19 cellular contexts compared by ENCODE assay signal in genomic region chr22:47124451-47124881, GRCh38.
"Had no signal": no experiment of that assay in that cellular context is flagged by ENCODE, and none has a peak within 500 bp of the region (broad histone marks: within the 10 kb centered on the region; RNA-seq: fewer than 3 reads in every experiment).

No MANE protein-coding gene starts in this region.

- H3K36me3 ChIP-seq: ascending aorta, breast epithelium, heart left ventricle, thoracic aorta had no signal

- H3K27ac ChIP-seq: ascending aorta, breast epithelium, epithelial cell of prostate, heart left ventricle, neutrophil, thoracic aorta had no signal

- ATAC-seq: activated CD4-positive, alpha-beta T cell treated with anti-CD3 and anti-CD28 coated beads for 36 hours; activated CD8-positive, alpha-beta T cell treated with anti-CD3 and anti-CD28 coated beads for 36 hours; activated naive CD8-positive, alpha-beta T cell treated with anti-CD3 and anti-CD28 coated beads, Interleukin-2, amount 50 U/mL, for 24 hours; effector memory CD8-positive, alpha-beta T cell; heart left ventricle; T-helper 17 cell had no signal

- H3K4me1 ChIP-seq: ascending aorta, breast epithelium, heart left ventricle had no signal

- H3K36me3 Mint-ChIP-seq: naive B cell had no signal

- DNase-seq: activated CD4-positive, alpha-beta T cell treated with anti-CD3 and anti-CD28 coated beads for 36 hours; activated CD8-positive, alpha-beta T cell treated with anti-CD3 and anti-CD28 coated beads for 36 hours; activated naive CD4-positive, alpha-beta T cell treated with anti-CD3 and anti-CD28 coated beads for 36 hours; activated naive CD8-positive, alpha-beta T cell treated with anti-CD3 and anti-CD28 coated beads, Interleukin-2, amount 50 U/mL, for 24 hours; activated T-cell treated with anti-CD3 and anti-CD28 coated beads, Interleukin-2, amount 50 U/mL, for 48 hours; dermis blood vessel endothelial cell; effector memory CD8-positive, alpha-beta T cell; foreskin melanocyte; immature natural killer cell; naive B cell; T-helper 17 cell had no signal

- H3K27me3 Mint-ChIP-seq: activated CD4-positive, alpha-beta T cell treated with anti-CD3 and anti-CD28 coated beads for 36 hours; activated CD8-positive, alpha-beta T cell treated with anti-CD3 and anti-CD28 coated beads for 36 hours; activated naive CD8-positive, alpha-beta T cell treated with anti-CD3 and anti-CD28 coated beads, Interleukin-2, amount 50 U/mL, for 24 hours; effector memory CD8-positive, alpha-beta T cell; naive B cell; T-helper 17 cell had no signal

- H3K4me3 Mint-ChIP-seq: activated CD4-positive, alpha-beta T cell treated with anti-CD3 and anti-CD28 coated beads for 36 hours; activated CD8-positive, alpha-beta T cell treated with anti-CD3 and anti-CD28 coated beads for 36 hours; activated naive CD4-positive, alpha-beta T cell treated with anti-CD3 and anti-CD28 coated beads for 36 hours; activated naive CD8-positive, alpha-beta T cell treated with anti-CD3 and anti-CD28 coated beads, Interleukin-2, amount 50 U/mL, for 24 hours; effector memory CD8-positive, alpha-beta T cell; immature natural killer cell; naive B cell; T-helper 17 cell had no signal

- H3K27ac Mint-ChIP-seq: activated naive CD8-positive, alpha-beta T cell treated with anti-CD3 and anti-CD28 coated beads, Interleukin-2, amount 50 U/mL, for 24 hours; T-helper 17 cell had no signal

- H3K9me3 Mint-ChIP-seq: activated CD8-positive, alpha-beta T cell treated with anti-CD3 and anti-CD28 coated beads for 36 hours; activated naive CD4-positive, alpha-beta T cell treated with anti-CD3 and anti-CD28 coated beads for 36 hours; activated naive CD8-positive, alpha-beta T cell treated with anti-CD3 and anti-CD28 coated beads, Interleukin-2, amount 50 U/mL, for 24 hours; effector memory CD8-positive, alpha-beta T cell; immature natural killer cell; naive B cell had no signal

- H3K4me3 ChIP-seq: ascending aorta, breast epithelium, heart left ventricle, lung, smooth muscle cell, thoracic aorta had no signal

- H3K27me3 ChIP-seq: ascending aorta, breast epithelium, heart left ventricle, neutrophil had no signal

- H3K9me3 ChIP-seq: ascending aorta, breast epithelium, heart left ventricle, neutrophil, thoracic aorta had no signal
